In the genomic region with DNA sequence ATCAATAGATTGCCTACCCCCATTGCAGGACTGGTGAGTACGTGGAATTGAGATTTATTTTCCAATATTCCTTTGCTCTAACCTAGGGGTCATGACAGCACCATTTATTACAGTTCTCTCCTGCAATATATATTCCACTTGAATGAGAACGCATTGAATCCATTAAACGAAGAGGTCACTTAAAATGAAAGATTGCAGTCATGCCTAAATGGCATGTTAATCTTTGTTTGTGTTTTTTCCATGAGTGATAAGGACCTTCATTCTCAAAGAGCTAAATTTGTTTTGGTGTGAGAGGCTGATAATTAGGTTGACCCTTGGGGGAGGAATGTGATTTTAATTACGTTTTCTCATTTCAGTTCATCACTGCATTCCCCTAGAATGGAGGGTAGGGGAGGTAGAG, we compare ENCODE assay signal across 27 cellular contexts. TPM values are rescaled to one million over a fixed set of nuclear protein-coding genes. Genes with fewer than 3 reads are reported as not detected.
DNase-seq lines count a peak whose midpoint lies in the region; ATAC-seq, FAIRE-seq and TF ChIP-seq lines count a peak whose summit lies in the region.
"Had no signal": no experiment of that assay in that cellular context is flagged by ENCODE, and none has a peak within 500 bp of the region (broad histone marks: within the 10 kb centered on the region; RNA-seq: fewer than 3 reads in every experiment).

No MANE protein-coding gene starts in this region.

- H3K9me3 Mint-ChIP-seq in activated CD8-positive, alpha-beta T cell treated with anti-CD3 and anti-CD28 coated beads for 36 hours = no peaks in the 10 kb centered on the region
- H3K9me3 Mint-ChIP-seq: activated naive CD8-positive, alpha-beta T cell treated with anti-CD3 and anti-CD28 coated beads, Interleukin-2, amount 50 U/mL, for 24 hours had no signal

- no peaks in the 10 kb centered on the region for H3K4me1 Mint-ChIP-seq in activated CD8-positive, alpha-beta T cell treated with anti-CD3 and anti-CD28 coated beads for 36 hours (ENCODE audit: low read depth)
- H3K4me1 Mint-ChIP-seq: activated naive CD8-positive, alpha-beta T cell treated with anti-CD3 and anti-CD28 coated beads, Interleukin-2, amount 50 U/mL, for 24 hours; CD8-positive, alpha-beta memory T cell had no signal

- DNase-seq in left ventricle myocardium superior = no peak
- DNase-seq in right atrium auricular region (ENCODE audit: low spot score) = no peak
- no peak for DNase-seq in RWPE2 (ENCODE audit: low spot score)
- no peak for DNase-seq in NCI-H524 treated with DMSO at 0.1 percent for 48 hours (lab: John Stamatoyannopoulos, UW)
- DNase-seq in activated CD8-positive, alpha-beta T cell treated with anti-CD3 and anti-CD28 coated beads for 36 hours = no peak
- DNase-seq in dorsolateral prefrontal cortex = no peak
- DNase-seq: activated CD4-positive, alpha-beta T cell treated with anti-CD3 and anti-CD28 coated beads for 48 hours; activated naive CD8-positive, alpha-beta T cell treated with anti-CD3 and anti-CD28 coated beads, Interleukin-2, amount 50 U/mL, for 24 hours; activated T-cell treated with anti-CD3 and anti-CD28 coated beads, Interleukin-2, amount 50 U/mL, for 4 hours; BE2C; CD8-positive, alpha-beta memory T cell; cerebellar nuclear complex; DMS53; GDM1; GOT3; heart left ventricle; KBM-7; MG63; NCI-H446; OCI-M1; WERI-Rb-1 had no signal

- no peaks in the 10 kb centered on the region for H3K27me3 Mint-ChIP-seq in activated CD8-positive, alpha-beta T cell treated with anti-CD3 and anti-CD28 coated beads for 36 hours
- H3K27me3 Mint-ChIP-seq: activated naive CD8-positive, alpha-beta T cell treated with anti-CD3 and anti-CD28 coated beads, Interleukin-2, amount 50 U/mL, for 24 hours; CD8-positive, alpha-beta memory T cell; stimulated activated naive CD8-positive, alpha-beta T cell treated with anti-CD3 and anti-CD28 coated beads, Interleukin-15, Interleukin-2, amounts not matched to agents 100 ng/mL and 50 ng/mL, for 24 hours had no signal

- H3K27ac ChIP-seq in right atrium auricular region (no peak overlapping the region), RWPE2 (ENCODE audit: poor library complexity, severe bottlenecking) (peak overlapping the region; percentile 74), dorsolateral prefrontal cortex (no peak overlapping the region)
- H3K27ac ChIP-seq: neutrophil, prostate gland, thoracic aorta, WERI-Rb-1 had no signal

- H3K36me3 ChIP-seq in right atrium auricular region (no peaks in the 10 kb centered on the region), RWPE2 (ENCODE audit: low read depth) (0 out of 2 replicates have a peak, but pooled peaks cover 6% of the 10 kb centered on the region)
- H3K36me3 ChIP-seq: heart left ventricle, MG63, neutrophil, prostate gland, thoracic aorta, WERI-Rb-1 had no signal

- H3K4me3 ChIP-seq in right atrium auricular region = no peak overlapping the region
- H3K4me3 ChIP-seq in RWPE2 (ENCODE audit: severe bottlenecking) = no peak overlapping the region
- H3K4me3 ChIP-seq in dorsolateral prefrontal cortex = no peak overlapping the region
- H3K4me3 ChIP-seq: heart left ventricle, MG63, prostate gland, thoracic aorta had no signal

- H3K4me1 ChIP-seq in right atrium auricular region (no peaks in the 10 kb centered on the region), RWPE2 (ENCODE audit: insufficient read depth, poor library complexity, severe bottlenecking) (peaks cover 19% of the 10 kb centered on the region)
- H3K4me1 ChIP-seq: prostate gland had no signal

- TF ChIP-seq CTCF in right atrium auricular region (IDR thresholded peaks at IDR 0.05) (no peak), RWPE2 (IDR thresholded peaks at IDR 0.05; ENCODE audit: poor library complexity, severe bottlenecking) (no peak), dorsolateral prefrontal cortex (IDR thresholded peaks at IDR 0.05 in 54 of 56, conservative IDR thresholded peaks at IDR 0.05 in 2 of 56; ENCODE audit: low read depth in 1 of 56, partially characterized antibody in 56 of 56) (no peak)
- TF ChIP-seq CTCF in activated CD8-positive, alpha-beta T cell treated with anti-CD3 and anti-CD28 coated beads for 36 hours (IDR thresholded peaks at IDR 0.05) = no peak

- H3K27ac Mint-ChIP-seq in activated CD8-positive, alpha-beta T cell treated with anti-CD3 and anti-CD28 coated beads for 36 hours = no peak overlapping the region
- H3K27ac Mint-ChIP-seq: activated naive CD8-positive, alpha-beta T cell treated with anti-CD3 and anti-CD28 coated beads, Interleukin-2, amount 50 U/mL, for 24 hours; CD8-positive, alpha-beta memory T cell; stimulated activated naive CD8-positive, alpha-beta T cell treated with anti-CD3 and anti-CD28 coated beads, Interleukin-15, Interleukin-2, amounts not matched to agents 100 ng/mL and 50 ng/mL, for 24 hours had no signal

- no peak overlapping the region for H3K4me3 Mint-ChIP-seq in activated CD8-positive, alpha-beta T cell treated with anti-CD3 and anti-CD28 coated beads for 36 hours
- H3K4me3 Mint-ChIP-seq: activated naive CD8-positive, alpha-beta T cell treated with anti-CD3 and anti-CD28 coated beads, Interleukin-2, amount 50 U/mL, for 24 hours; activated T-cell treated with anti-CD3 and anti-CD28 coated beads, Interleukin-2, amount 50 U/mL, for 4 hours; CD8-positive, alpha-beta memory T cell; stimulated activated naive CD8-positive, alpha-beta T cell treated with anti-CD3 and anti-CD28 coated beads, Interleukin-15, Interleukin-2, amounts not matched to agents 100 ng/mL and 50 ng/mL, for 24 hours had no signal

- peak; percentile 32 for ATAC-seq in left ventricle myocardium superior
- no peak for ATAC-seq in RWPE2 (ENCODE audit: low read depth)
- no peak for ATAC-seq in HG02623 (IDR thresholded peaks at IDR 0.05; ENCODE audit: unreplicated experiment)
- ATAC-seq in activated CD8-positive, alpha-beta T cell treated with anti-CD3 and anti-CD28 coated beads for 36 hours = no peak
- ATAC-seq: activated naive CD8-positive, alpha-beta T cell treated with anti-CD3 and anti-CD28 coated beads, Interleukin-2, amount 50 U/mL, for 24 hours; activated T-cell treated with anti-CD3 and anti-CD28 coated beads, Interleukin-2, amount 50 U/mL, for 4 hours had no signal

- FAIRE-seq in islet of Langerhans (lab: Jason Lieb, UNC) = peak; percentile 55

- intact Hi-C loops in left ventricle myocardium superior (cut with micrococcal nuclease) = no loop called here
- intact Hi-C loops in activated CD8-positive, alpha-beta T cell treated with anti-CD3 and anti-CD28 coated beads for 36 hours (cut with micrococcal nuclease) = no loop called here
- intact Hi-C loops in dorsolateral prefrontal cortex (cut with DNase I) = no loop called here

- H3K27me3 ChIP-seq in right atrium auricular region = no peaks in the 10 kb centered on the region
- H3K27me3 ChIP-seq in RWPE2 (ENCODE audit: insufficient read depth, poor library complexity, severe bottlenecking) = no peaks in the 10 kb centered on the region
- H3K27me3 ChIP-seq in dorsolateral prefrontal cortex = no peaks in the 10 kb centered on the region
- H3K27me3 ChIP-seq: BE2C, heart left ventricle, MG63, neutrophil had no signal

- CTCF ChIA-PET in activated CD8-positive, alpha-beta T cell treated with anti-CD3 and anti-CD28 coated beads for 36 hours (lab: Charles Lee) = no interaction called here

- H3K9me3 ChIP-seq in right atrium auricular region (no peaks in the 10 kb centered on the region), RWPE2 (ENCODE audit: severe bottlenecking) (no peaks in the 10 kb centered on the region)
- H3K9me3 ChIP-seq: BE2C, heart left ventricle, MG63, neutrophil, prostate gland, thoracic aorta had no signal

- POLR2A ChIA-PET in activated CD8-positive, alpha-beta T cell treated with anti-CD3 and anti-CD28 coated beads for 36 hours (lab: Charles Lee) = no interaction called here

- H3K36me3 Mint-ChIP-seq in activated CD8-positive, alpha-beta T cell treated with anti-CD3 and anti-CD28 coated beads for 36 hours (ENCODE audit: low read depth) = no peaks in the 10 kb centered on the region
- H3K36me3 Mint-ChIP-seq: CD8-positive, alpha-beta memory T cell had no signal

RNA-seq across cellular contexts. Expression of a gene that starts 13.5 kb away (rescaled TPM):
- total RNA-seq in left ventricle myocardium superior (232 TPM), right atrium auricular region (100 to 1,000 TPM in 1 of 2 donors, 10 to 100 TPM in 1; 76.1 to 101 TPM), dorsolateral prefrontal cortex (100 to 1,000 TPM; 126 to 357 (median 196) TPM)
- not detected for total RNA-seq in activated CD8-positive, alpha-beta T cell treated with anti-CD3 and anti-CD28 coated beads for 36 hours
- total RNA-seq: CD8-positive, alpha-beta memory T cell had no signal

Comparison
In these comparisons a context has a peak if more than half of its experiments do, and no peak if none do; other contexts are left out.
1. RNA of a gene that starts 13.5 kb away (total RNA-seq): 232 TPM in left ventricle myocardium superior (single experiment), 126 to 357 TPM in dorsolateral prefrontal cortex and 76.1 to 101 TPM in right atrium auricular region; not detected in activated CD8-positive, alpha-beta T cell treated with anti-CD3 and anti-CD28 coated beads for 36 hours; every median in the first group is over 10 times any median in the second.